ENCODE assay signal across 22 cellular contexts in genomic region chr7:8249121-8249520, GRCh38. TPM values are rescaled to one million over a fixed set of nuclear protein-coding genes. Genes with fewer than 3 reads are reported as not detected.
DNase-seq lines count a peak whose midpoint lies in the region; ATAC-seq and TF ChIP-seq lines count a peak whose summit lies in the region.
"Had no signal": no experiment of that assay in that cellular context is flagged by ENCODE, and none has a peak within 500 bp of the region (broad histone marks: within the 10 kb centered on the region; RNA-seq: fewer than 3 reads in every experiment).

No MANE protein-coding gene starts in this region.

- peak; percentile 29 for DNase-seq in activated CD4-positive, alpha-beta T cell treated with anti-CD3 and anti-CD28 coated beads for 36 hours
- no peak for DNase-seq in activated CD4-positive, alpha-beta T cell treated with anti-CD3 and anti-CD28 coated beads, Interleukin-2, amount 10 ng/mL, durations not matched to agents 24 days and 14 days
- DNase-seq in Daoy (ENCODE audit: low read depth) (peak; percentile 15), MV-4-11 (lab: John Stamatoyannopoulos, UW) (peak; percentile 38)
- DNase-seq: AML-193, DMS79 treated with DMSO at 0.1 percent for 48 hours, GM23248, NCI-H1048, NCI-H1436, NCI-H2029 treated with DMSO at 0.1 percent for 48 hours, NCI-H2171, NCI-H526, PC-3, RPMI8226, SHP77 treated with DMSO at 0.1 percent for 48 hours had no signal

- H3K36me3 Mint-ChIP-seq in activated CD4-positive, alpha-beta T cell treated with anti-CD3 and anti-CD28 coated beads for 36 hours (ENCODE audit: low read depth) = no peaks in the 10 kb centered on the region
- no peaks in the 10 kb centered on the region for H3K36me3 Mint-ChIP-seq in activated CD4-positive, alpha-beta T cell treated with anti-CD3 and anti-CD28 coated beads, Interleukin-2, amount 10 ng/mL, durations not matched to agents 24 days and 14 days (ENCODE audit: low read depth)

- H3K36me3 ChIP-seq in neutrophil = no peaks in the 10 kb centered on the region

- no peak for TF ChIP-seq CTCF in neutrophil (IDR thresholded peaks at IDR 0.05)

- CTCF ChIA-PET in activated CD4-positive, alpha-beta T cell treated with anti-CD3 and anti-CD28 coated beads for 36 hours (lab: Charles Lee) = interaction anchor here (0.5 kb wide), 1 partner anchor 1186 kb away, joined by 3 read pairs; no protein-coding TSS in a partner anchor

- H3K4me1 Mint-ChIP-seq in activated CD4-positive, alpha-beta T cell treated with anti-CD3 and anti-CD28 coated beads for 36 hours = no peaks in the 10 kb centered on the region
- H3K4me1 Mint-ChIP-seq in activated CD4-positive, alpha-beta T cell treated with anti-CD3 and anti-CD28 coated beads, Interleukin-2, amount 10 ng/mL, durations not matched to agents 24 days and 14 days = peaks cover under 1% of the 10 kb centered on the region

- POLR2A ChIA-PET in activated CD4-positive, alpha-beta T cell treated with anti-CD3 and anti-CD28 coated beads for 36 hours (lab: Charles Lee) = no interaction called here

- peaks cover 2% of the 10 kb centered on the region for H3K9me3 Mint-ChIP-seq in activated CD4-positive, alpha-beta T cell treated with anti-CD3 and anti-CD28 coated beads for 36 hours (ENCODE audit: low read depth)
- H3K9me3 Mint-ChIP-seq in activated CD4-positive, alpha-beta T cell treated with anti-CD3 and anti-CD28 coated beads, Interleukin-2, amount 10 ng/mL, durations not matched to agents 24 days and 14 days = peaks cover 1% of the 10 kb centered on the region

- H3K27ac ChIP-seq in neutrophil = peak overlapping the region; percentile 73
- H3K27ac ChIP-seq: 22Rv1, C4-2B, GM23248, KMS-11 had no signal

- peak; percentile 39 for ATAC-seq in activated CD4-positive, alpha-beta T cell treated with anti-CD3 and anti-CD28 coated beads for 36 hours
- ATAC-seq in HG02623 (IDR thresholded peaks at IDR 0.05; ENCODE audit: unreplicated experiment) (no peak), GM21360 (IDR thresholded peaks at IDR 0.05; ENCODE audit: unreplicated experiment) (no peak), HG02763 (IDR thresholded peaks at IDR 0.05; ENCODE audit: unreplicated experiment) (no peak)
- ATAC-seq: PC-3 had no signal

- peaks cover 52 to 57% of the 10 kb centered on the region in 2 experiments for H3K4me1 ChIP-seq in neutrophil (ENCODE audit: control insufficient read depth in 1 of 2, insufficient read depth in 1 of 2, low read depth in 1 of 2, low read length in 1 of 2)

- H3K27me3 ChIP-seq in neutrophil = no peaks in the 10 kb centered on the region

- no peak overlapping the region for H3K27ac Mint-ChIP-seq in activated CD4-positive, alpha-beta T cell treated with anti-CD3 and anti-CD28 coated beads for 36 hours
- H3K27ac Mint-ChIP-seq in activated CD4-positive, alpha-beta T cell treated with anti-CD3 and anti-CD28 coated beads, Interleukin-2, amount 10 ng/mL, durations not matched to agents 24 days and 14 days = no peak overlapping the region

- no peak overlapping the region for H3K4me3 ChIP-seq in neutrophil (ENCODE audit: low read depth in 1 of 2, low read length in 1 of 2)
- H3K4me3 ChIP-seq: GM23248 had no signal

- peaks cover 8% of the 10 kb centered on the region for H3K27me3 Mint-ChIP-seq in activated CD4-positive, alpha-beta T cell treated with anti-CD3 and anti-CD28 coated beads for 36 hours
- H3K27me3 Mint-ChIP-seq in activated CD4-positive, alpha-beta T cell treated with anti-CD3 and anti-CD28 coated beads, Interleukin-2, amount 10 ng/mL, durations not matched to agents 24 days and 14 days = peaks cover 24% of the 10 kb centered on the region

- intact Hi-C loops in activated CD4-positive, alpha-beta T cell treated with anti-CD3 and anti-CD28 coated beads for 36 hours (cut with DNase I, micrococcal nuclease) = no loop called here
- intact Hi-C loops in activated CD4-positive, alpha-beta T cell treated with anti-CD3 and anti-CD28 coated beads, Interleukin-2, amount 10 ng/mL, durations not matched to agents 24 days and 14 days (cut with micrococcal nuclease) = no loop called here

- H3K4me3 Mint-ChIP-seq in activated CD4-positive, alpha-beta T cell treated with anti-CD3 and anti-CD28 coated beads for 36 hours = no peak overlapping the region
- H3K4me3 Mint-ChIP-seq in activated CD4-positive, alpha-beta T cell treated with anti-CD3 and anti-CD28 coated beads, Interleukin-2, amount 10 ng/mL, durations not matched to agents 24 days and 14 days = no peak overlapping the region

- H3K9me3 ChIP-seq in neutrophil = no peaks in the 10 kb centered on the region

RNA-seq across cellular contexts. Expression of gene ICA1, which starts 12.8 kb away (rescaled TPM):
- 1 to 10 TPM in 1 of 2 experiments, under 1 TPM in 1; 0.57 to 1.0 TPM for total RNA-seq in activated CD4-positive, alpha-beta T cell treated with anti-CD3 and anti-CD28 coated beads for 36 hours
- total RNA-seq in activated CD4-positive, alpha-beta T cell treated with anti-CD3 and anti-CD28 coated beads, Interleukin-2, amount 10 ng/mL, durations not matched to agents 24 days and 14 days = 0.62 and 0.72 TPM in 2 replicates
- 15.1 and 18.1 TPM in 2 replicates for total RNA-seq in Daoy (2014; rRNA removed; shearing (Covaris generic))
- total RNA-seq: GM23248 had no signal
